9 cellular contexts compared by ENCODE assay signal in the genomic region with DNA sequence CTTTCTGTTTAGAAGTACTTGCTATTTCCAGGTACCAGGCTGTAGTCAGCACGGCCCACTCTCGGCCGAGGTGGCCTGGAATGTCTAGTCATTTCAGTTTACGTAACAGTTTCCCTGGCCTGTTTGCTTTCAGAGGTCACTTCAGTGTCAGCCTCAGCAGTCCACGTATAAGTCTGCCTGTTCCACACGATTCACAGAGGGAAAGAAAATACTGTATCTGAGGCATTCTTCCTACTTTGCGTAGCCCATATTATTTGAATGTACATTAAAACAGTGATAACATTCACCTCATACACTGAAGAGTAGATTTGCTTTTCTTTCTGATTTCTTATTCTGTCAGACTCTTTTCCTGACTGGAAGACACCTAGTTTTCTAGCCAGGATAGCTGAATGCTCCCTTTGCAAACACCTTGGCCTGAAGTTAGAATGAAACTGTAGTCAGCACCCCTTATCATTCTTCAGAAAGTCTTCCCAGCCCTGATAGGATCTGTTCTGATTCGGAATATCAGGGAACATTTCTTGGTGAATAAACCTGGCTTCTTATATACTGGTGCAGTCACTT.
DNase-seq lines count a peak whose midpoint lies in the region; ATAC-seq and TF ChIP-seq lines count a peak whose summit lies in the region.
"Had no signal": no experiment of that assay in that cellular context is flagged by ENCODE, and none has a peak within 500 bp of the region (broad histone marks: within the 10 kb centered on the region; RNA-seq: fewer than 3 reads in every experiment).

No MANE protein-coding gene starts in this region.

- no peak for TF ChIP-seq POLR2A in esophagus muscularis mucosa (IDR thresholded peaks at IDR 0.05; ENCODE audit: low read depth)

- H4K20me1 ChIP-seq in PC-3 (ENCODE audit: low read length), result no peaks in the 10 kb centered on the region

- TF ChIP-seq EP300 in esophagus muscularis mucosa (IDR thresholded peaks at IDR 0.05), result no peak

- peak overlapping the region; percentile 64 for H3K4me3 Mint-ChIP-seq in Caco-2 (ENCODE audit: unreplicated experiment)
- no peak overlapping the region for H3K4me3 Mint-ChIP-seq in CD4-positive, alpha-beta memory T cell
- H3K4me3 Mint-ChIP-seq in stimulated activated memory B cell treated with anti-CD40 and anti-IgM and Interleukin-4, amounts not matched to agents 10 μg/mL and 1 μg/mL and 100 μg/mL, for 72 hours, result no peak overlapping the region
- H3K4me3 Mint-ChIP-seq: activated naive CD8-positive, alpha-beta T cell had no signal

- CTCF ChIA-PET in Caco-2 (lab: Charles Lee), result no interaction called here
- CTCF ChIA-PET in PC-3 (lab: Charles Lee), result interaction anchor here (0.7 kb wide), 1 partner anchor 186 kb away, joined by 3 read pairs; no protein-coding TSS in a partner anchor
- CTCF ChIA-PET in CD4-positive, alpha-beta memory T cell (lab: Charles Lee; ENCODE audit: partially characterized antibody), result no interaction called here

- H3K27ac ChIP-seq in PC-3 (ENCODE audit: low read length) (peak overlapping the region; percentile 99), esophagus muscularis mucosa (replicated peaks in 1 of 4) (peak overlapping the region; percentile 80 to 88 (median 86))
- no peak overlapping the region for H3K27ac ChIP-seq in CD4-positive, alpha-beta memory T cell (ENCODE audit: low read depth, low read length)

- intact Hi-C loops in Caco-2 (cut with micrococcal nuclease; ENCODE audit: unreplicated experiment), result loop anchor here (1.0 to 5.0 kb wide), 4 partner anchors 17 to 125 kb away; no protein-coding TSS in a partner anchor
- intact Hi-C loops in PC-3 (cut with micrococcal nuclease), result loop anchor here (2.0 kb wide), 1 partner anchor 85 kb away; no protein-coding TSS in a partner anchor
- intact Hi-C loops in esophagus muscularis mucosa (cut with DNase I), result loop anchor here (5.0 kb wide), 2 partner anchors 65 to 140 kb away; no protein-coding TSS in a partner anchor
- intact Hi-C loops in CD4-positive, alpha-beta memory T cell (cut with micrococcal nuclease), result no loop called here

- TF ChIP-seq CTCF in Caco-2 (IDR thresholded peaks at IDR 0.05; ENCODE audit: insufficient read depth in 1 of 2, low read depth in 1 of 2, low read length in 1 of 2, severe bottlenecking in 1 of 2, unreplicated experiment in 1 of 2), result no peak
- no peak for TF ChIP-seq CTCF in PC-3 (conservative IDR thresholded peaks at IDR 0.05; ENCODE audit: low read depth, low read length)
- no peak for TF ChIP-seq CTCF in esophagus muscularis mucosa (IDR thresholded peaks at IDR 0.05)
- TF ChIP-seq CTCF in omental fat pad (IDR thresholded peaks at IDR 0.05), result no peak

- no peak overlapping the region for H2AFZ ChIP-seq in PC-3 (ENCODE audit: low read length)

- TSS peak; percentile 91 for BruUV-seq in Caco-2 (replicated peaks; lab: Mats Ljungman, UMichigan)
- TSS peak; percentile 81 for BruUV-seq in PC-3 (replicated peaks; lab: Mats Ljungman, UMichigan)

- DNase-seq in Caco-2 (peak; percentile 83 to 89), PC-3 (peak; percentile 79), esophagus muscularis mucosa (ENCODE audit: extremely low spot score) (no peak), omental fat pad (ENCODE audit: low spot score) (no peak), NCI-H146 treated with DMSO at 0.1 percent for 48 hours (lab: John Stamatoyannopoulos, UW; ENCODE audit: unreplicated experiment) (no peak)
- DNase-seq in CD4-positive, alpha-beta memory T cell, result no peak
- no peak for DNase-seq in stimulated activated CD4-positive, alpha-beta T cell treated with anti-CD3 and anti-CD28 coated beads, Interleukin-4, amount 100 ng/mL, for 24 hours

- peaks cover 8% of the 10 kb centered on the region for H3F3A ChIP-seq in PC-3 (ENCODE audit: low read length, unreplicated experiment)

- H3K9me3 Mint-ChIP-seq in Caco-2 (ENCODE audit: unreplicated experiment), result no peaks in the 10 kb centered on the region
- H3K9me3 Mint-ChIP-seq in CD4-positive, alpha-beta memory T cell, result no peaks in the 10 kb centered on the region
- no peaks in the 10 kb centered on the region for H3K9me3 Mint-ChIP-seq in stimulated activated memory B cell treated with anti-CD40 and anti-IgM and Interleukin-4, amounts not matched to agents 10 μg/mL and 1 μg/mL and 100 μg/mL, for 72 hours

- no peaks in the 10 kb centered on the region for H3K27me3 ChIP-seq in Caco-2 (replicated peaks; ENCODE audit: control insufficient read depth, insufficient read depth, low read length)
- no peaks in the 10 kb centered on the region for H3K27me3 ChIP-seq in PC-3 (ENCODE audit: low read length)
- no peaks in the 10 kb centered on the region for H3K27me3 ChIP-seq in esophagus muscularis mucosa
- no peaks in the 10 kb centered on the region for H3K27me3 ChIP-seq in CD4-positive, alpha-beta memory T cell (ENCODE audit: insufficient read depth, low read length)

- peak; percentile 48 for ATAC-seq in PC-3
- peak; percentile 85 for ATAC-seq in omental fat pad (ENCODE audit: low FRiP score)
- ATAC-seq in stimulated activated memory B cell treated with anti-CD40 and anti-IgM and Interleukin-4, amounts not matched to agents 10 μg/mL and 1 μg/mL and 100 μg/mL, for 72 hours, result no peak

- H3K27ac Mint-ChIP-seq in Caco-2 (ENCODE audit: unreplicated experiment), result peak overlapping the region; percentile 96
- peak overlapping the region in 1 of 7 donors; percentile 0 for H3K27ac Mint-ChIP-seq in CD4-positive, alpha-beta memory T cell
- no peak overlapping the region for H3K27ac Mint-ChIP-seq in stimulated activated memory B cell treated with anti-CD40 and anti-IgM and Interleukin-4, amounts not matched to agents 10 μg/mL and 1 μg/mL and 100 μg/mL, for 72 hours
- H3K27ac Mint-ChIP-seq: activated naive CD8-positive, alpha-beta T cell had no signal

- H3K36me3 Mint-ChIP-seq in Caco-2 (ENCODE audit: insufficient read depth, unreplicated experiment), result peaks cover 7% of the 10 kb centered on the region
- H3K36me3 Mint-ChIP-seq in CD4-positive, alpha-beta memory T cell, result peaks cover 0 to 3% of the 10 kb centered on the region in 2 donors
- peaks cover 6% of the 10 kb centered on the region for H3K36me3 Mint-ChIP-seq in stimulated activated memory B cell treated with anti-CD40 and anti-IgM and Interleukin-4, amounts not matched to agents 10 μg/mL and 1 μg/mL and 100 μg/mL, for 72 hours

- H3K79me2 ChIP-seq in PC-3 (ENCODE audit: low read length), result 0 out of 2 replicates have a peak, but pooled peaks cover 5% of the 10 kb centered on the region

- H3K4me3 ChIP-seq in Caco-2 (ENCODE audit: low read depth, low read length) (no peak overlapping the region), PC-3 (ENCODE audit: low read length) (peak overlapping the region; percentile 52), esophagus muscularis mucosa (peak overlapping the region in 2 of 4 donors; percentile 1 to 17)
- H3K4me3 ChIP-seq in CD4-positive, alpha-beta memory T cell (ENCODE audit: low read length in 2 of 2), result no peak overlapping the region

- H3K36me3 ChIP-seq in Caco-2 (ENCODE audit: control insufficient read depth, insufficient read depth, low read length) (no peaks in the 10 kb centered on the region), PC-3 (ENCODE audit: low read depth, low read length) (no peaks in the 10 kb centered on the region), esophagus muscularis mucosa (no peaks in the 10 kb centered on the region)
- no peaks in the 10 kb centered on the region for H3K36me3 ChIP-seq in CD4-positive, alpha-beta memory T cell (ENCODE audit: insufficient read depth, low read length)

- H3K4me1 ChIP-seq in Caco-2 (peaks cover 55% of the 10 kb centered on the region), PC-3 (ENCODE audit: insufficient read depth, low read length) (peaks cover 68% of the 10 kb centered on the region), esophagus muscularis mucosa (peaks cover 50 to 73% (median 64%) of the 10 kb centered on the region in 4 donors)
- H3K4me1 ChIP-seq in CD4-positive, alpha-beta memory T cell (ENCODE audit: insufficient read depth, low read length), result peaks cover 35% of the 10 kb centered on the region

- 20% methylated on average over 8 of the region's 8 CpGs for WGBS in esophagus muscularis mucosa

- POLR2A ChIA-PET in Caco-2 (lab: Charles Lee) (interaction anchor here (0.6 kb wide), 1 partner anchor 175 kb away, joined by 3 read pairs; no protein-coding TSS in a partner anchor), PC-3 (lab: Charles Lee; ENCODE audit: unreplicated experiment) (interaction anchor here (0.6 kb wide), 2 partner anchors 62 to 218 kb away, joined by 4 read pairs; no protein-coding TSS in a partner anchor)
- POLR2A ChIA-PET in CD4-positive, alpha-beta memory T cell (lab: Charles Lee; ENCODE audit: partially characterized antibody), result no interaction called here

- H3K4me1 Mint-ChIP-seq in Caco-2 (ENCODE audit: low read depth, unreplicated experiment), result peaks cover 52% of the 10 kb centered on the region
- H3K4me1 Mint-ChIP-seq in CD4-positive, alpha-beta memory T cell, result peaks cover 28 to 52% (median 43%) of the 10 kb centered on the region in 4 donors
- H3K4me1 Mint-ChIP-seq in stimulated activated memory B cell treated with anti-CD40 and anti-IgM and Interleukin-4, amounts not matched to agents 10 μg/mL and 1 μg/mL and 100 μg/mL, for 72 hours, result peaks cover 12% of the 10 kb centered on the region

- H3K9me2 ChIP-seq in PC-3 (replicated peaks; ENCODE audit: low read length), result no peaks in the 10 kb centered on the region

- peak overlapping the region; percentile 82 for H3K4me2 ChIP-seq in PC-3 (ENCODE audit: low read length)

- H3K9ac ChIP-seq in PC-3 (ENCODE audit: low read length), result peak overlapping the region; percentile 87

- H3K9me3 ChIP-seq in Caco-2, result no peaks in the 10 kb centered on the region
- no peaks in the 10 kb centered on the region for H3K9me3 ChIP-seq in PC-3 (ENCODE audit: low read length)
- no peaks in the 10 kb centered on the region for H3K9me3 ChIP-seq in esophagus muscularis mucosa
- H3K9me3 ChIP-seq in CD4-positive, alpha-beta memory T cell (ENCODE audit: control insufficient read depth in 1 of 2, low read length in 2 of 2), result no peaks in the 10 kb centered on the region

- H3K27me3 Mint-ChIP-seq in Caco-2 (ENCODE audit: insufficient read depth, unreplicated experiment), result no peaks in the 10 kb centered on the region
- H3K27me3 Mint-ChIP-seq in CD4-positive, alpha-beta memory T cell, result no peaks in the 10 kb centered on the region
- no peaks in the 10 kb centered on the region for H3K27me3 Mint-ChIP-seq in stimulated activated memory B cell treated with anti-CD40 and anti-IgM and Interleukin-4, amounts not matched to agents 10 μg/mL and 1 μg/mL and 100 μg/mL, for 72 hours

Comparison
In these comparisons a context has a peak if more than half of its experiments do, and no peak if none do; other contexts are left out.
1. DNase-seq: peak in Caco-2 (2 of 2) and PC-3 (single experiment); none in esophagus muscularis mucosa (single experiment), omental fat pad (single experiment), CD4-positive, alpha-beta memory T cell (0 of 5), stimulated activated CD4-positive, alpha-beta T cell treated with anti-CD3 and anti-CD28 coated beads, Interleukin-4, amount 100 ng/mL, for 24 hours (single experiment) and NCI-H146 treated with DMSO at 0.1 percent for 48 hours (single experiment).